17 cellular contexts compared by ENCODE assay signal in genomic region chr3:8455451-8456117, GRCh38. TPM values are rescaled to one million over a fixed set of nuclear protein-coding genes. Genes with fewer than 3 reads are reported as not detected.
DNase-seq lines count a peak whose midpoint lies in the region; ATAC-seq, FAIRE-seq and TF ChIP-seq lines count a peak whose summit lies in the region.
"Had no signal": no experiment of that assay in that cellular context is flagged by ENCODE, and none has a peak within 500 bp of the region (broad histone marks: within the 10 kb centered on the region; RNA-seq: fewer than 3 reads in every experiment).

No MANE protein-coding gene starts in this region.

- H3K79me1 ChIP-seq in mesenchymal stem cell (replicated peaks; ENCODE audit: low read length, poor library complexity, severe bottlenecking) = peaks cover 2% of the 10 kb centered on the region

- no peak overlapping the region for H2BK5ac ChIP-seq in mesenchymal stem cell (ENCODE audit: low read depth, low read length, poor library complexity, severe bottlenecking)

- no peak overlapping the region for H2AK5ac ChIP-seq in mesenchymal stem cell (ENCODE audit: low read length, severe bottlenecking)

- WGBS in HUES64 = 97% methylated on average over 2 of the region's 3 CpGs
- WGBS in mesenchymal stem cell = 76% methylated on average over 1 of the region's 3 CpGs

- H4K91ac ChIP-seq in mesenchymal stem cell (ENCODE audit: low read length) = no peak overlapping the region

- no peak for ATAC-seq in GM18505 (IDR thresholded peaks at IDR 0.05; ENCODE audit: unreplicated experiment)
- ATAC-seq in GM21367 (IDR thresholded peaks at IDR 0.05; ENCODE audit: unreplicated experiment) = no peak

- H3K36me3 ChIP-seq in HUES64 (ENCODE audit: insufficient read depth, low read length) = no peaks in the 10 kb centered on the region
- no peaks in the 10 kb centered on the region for H3K36me3 ChIP-seq in mesenchymal stem cell (ENCODE audit: control insufficient read depth in 1 of 2, insufficient read depth in 2 of 2, low read depth in 1 of 2, low read length in 2 of 2)
- H3K36me3 ChIP-seq in tibial artery = no peaks in the 10 kb centered on the region
- H3K36me3 ChIP-seq: BE2C, MG63 had no signal

- H2AFZ ChIP-seq in mesenchymal stem cell (ENCODE audit: low read depth, low read length) = no peak overlapping the region
- H2AFZ ChIP-seq: GM23248 had no signal

- H3K27ac ChIP-seq in HUES64 (ENCODE audit: low read depth, low read length) (peak overlapping the region; percentile 49; the same call in 1 of the 2 replicates), mesenchymal stem cell (ENCODE audit: low read length, poor library complexity, severe bottlenecking) (peak overlapping the region; percentile 64), tibial artery (peak overlapping the region; percentile 84 to 91)

- H3K9me3 ChIP-seq in HUES64 (ENCODE audit: insufficient read depth, low read depth, low read length) (no peaks in the 10 kb centered on the region), mesenchymal stem cell (ENCODE audit: control insufficient read depth, low read length) (no peaks in the 10 kb centered on the region), tibial artery (no peaks in the 10 kb centered on the region)
- H3K9me3 ChIP-seq: BE2C, MG63 had no signal

- no peak for TF ChIP-seq CTCF in tibial artery (IDR thresholded peaks at IDR 0.05)

- no peaks in the 10 kb centered on the region for H3K27me3 ChIP-seq in HUES64 (ENCODE audit: insufficient read depth, low read length)
- no peaks in the 10 kb centered on the region for H3K27me3 ChIP-seq in mesenchymal stem cell (ENCODE audit: control insufficient read depth in 1 of 2, insufficient read depth in 1 of 2, low read length in 2 of 2)
- H3K27me3 ChIP-seq in tibial artery = no peaks in the 10 kb centered on the region
- H3K27me3 ChIP-seq: BE2C, MG63 had no signal

- H3K18ac ChIP-seq in mesenchymal stem cell (ENCODE audit: low read depth in 1 of 2, low read length in 2 of 2) = no peak overlapping the region

- no peak for FAIRE-seq in frontal cortex (lab: Jason Lieb, UNC)

- H3K14ac ChIP-seq in mesenchymal stem cell (ENCODE audit: low read length in 2 of 2) = no peak overlapping the region

- no peak overlapping the region for H2BK12ac ChIP-seq in mesenchymal stem cell (ENCODE audit: low read length in 2 of 2)

- H2BK15ac ChIP-seq in mesenchymal stem cell (ENCODE audit: low read depth, poor library complexity, severe bottlenecking) = no peak overlapping the region

- no peak overlapping the region for H3K4me3 ChIP-seq in HUES64 (ENCODE audit: low read length)
- no peak overlapping the region for H3K4me3 ChIP-seq in mesenchymal stem cell (ENCODE audit: insufficient read depth in 1 of 2, low read depth in 1 of 2, low read length in 2 of 2)
- no peak overlapping the region for H3K4me3 ChIP-seq in tibial artery
- H3K4me3 ChIP-seq: GM23248, MG63 had no signal

- H3K23ac ChIP-seq in mesenchymal stem cell (ENCODE audit: low read length in 2 of 2) = no peak overlapping the region

- no peak overlapping the region for H3K4me2 ChIP-seq in mesenchymal stem cell (ENCODE audit: low read length, poor library complexity, severe bottlenecking)

- TF ChIP-seq POLR2A in GM18505 (IDR thresholded peaks at IDR 0.05; ENCODE audit: borderline replicate concordance, extremely low read depth, insufficient read depth, insufficient read length) = no peak

- H2BK120ac ChIP-seq in mesenchymal stem cell (ENCODE audit: low read depth, low read length) = no peak overlapping the region

- peaks cover 19% of the 10 kb centered on the region for H3K4me1 ChIP-seq in HUES64 (ENCODE audit: insufficient read depth, low read length)
- peaks cover 14% of the 10 kb centered on the region for H3K4me1 ChIP-seq in mesenchymal stem cell (ENCODE audit: control insufficient read depth, insufficient read depth, low read depth, low read length)
- H3K4me1 ChIP-seq in tibial artery = peaks cover 0 to 84% (median 45%) of the 10 kb centered on the region in 4 donors
- H3K4me1 ChIP-seq: BE2C had no signal

- intact Hi-C loops in tibial artery (cut with DNase I; ENCODE audit: low total_unique reads) = loop anchor here (10.0 kb wide), 1 partner anchor 49 kb away; the partner anchor contains the start of gene LMCD1

- H3K4ac ChIP-seq in mesenchymal stem cell (ENCODE audit: low read depth in 1 of 2, low read length in 2 of 2) = no peak overlapping the region

- H3K9ac ChIP-seq in HUES64 (ENCODE audit: low read depth, low read length) (no peak overlapping the region), mesenchymal stem cell (ENCODE audit: low read length) (no peak overlapping the region)
- H3K9ac ChIP-seq: GM23248 had no signal

- no peak overlapping the region for H4K8ac ChIP-seq in mesenchymal stem cell (ENCODE audit: low read length)

- DNase-seq in dedifferentiated amniotic fluid mesenchymal stem cell (ENCODE audit: extremely low spot score) (peak; percentile 43), mesenchymal stem cell (no peak), tibial artery (no peak), frontal cortex (ENCODE audit: low spot score in 2 of 2) (no peak), SKM-1 (lab: John Stamatoyannopoulos, UW; ENCODE audit: unreplicated experiment) (no peak)
- DNase-seq: BE2C; CD4-positive, alpha-beta T cell; HCEC 1CT; Karpas-422; MG63; NCI-H1092; NCI-H2081; NCI-H524 had no signal

RNA-seq across cellular contexts. Expression of gene LMCD1, which starts 46.0 kb away (rescaled TPM):
- polyA plus RNA-seq in HUES64 (2013, experiment 1 of 2) = 20.9 TPM
- 19.7 TPM for polyA plus RNA-seq in HUES64 (2013, experiment 2 of 2)
- polyA plus RNA-seq in mesenchymal stem cell (2013, experiment 1 of 2) = 22.4 TPM
- 23.5 TPM for polyA plus RNA-seq in mesenchymal stem cell (2013, experiment 2 of 2)
- total RNA-seq in frontal cortex = 0.41 TPM
